ENCODE assay signal across 17 cellular contexts in genomic region chr2:166293984-166294383, GRCh38.
"Had no signal": no experiment of that assay in that cellular context is flagged by ENCODE, and none has a peak within 500 bp of the region (broad histone marks: within the 10 kb centered on the region; RNA-seq: fewer than 3 reads in every experiment).

No MANE protein-coding gene starts in this region.

- H3K4me1 ChIP-seq: ascending aorta, esophagus squamous epithelium, gastroesophageal sphincter, heart right ventricle, lower lobe of right lung, prostate gland had no signal

- ATAC-seq: activated naive CD8-positive, alpha-beta T cell treated with anti-CD3 and anti-CD28 coated beads, Interleukin-2, amount 50 U/mL, for 24 hours; activated T-helper 17 cell treated with anti-CD3 and anti-CD28 coated beads, Interleukin-2, amount 50 U/mL, for 72 hours; gastroesophageal sphincter; heart right ventricle; left colon; lower lobe of right lung; right cardiac atrium had no signal

- H3K27ac ChIP-seq: ascending aorta, cardiac muscle cell, esophagus squamous epithelium, gastroesophageal sphincter, heart right ventricle, lower lobe of right lung, prostate gland, thoracic aorta, VCaP had no signal

- H3K27me3 ChIP-seq: ascending aorta, cardiac muscle cell, esophagus squamous epithelium, gastroesophageal sphincter, heart right ventricle had no signal

- H3K4me3 ChIP-seq: ascending aorta, cardiac muscle cell, esophagus squamous epithelium, gastroesophageal sphincter, heart right ventricle, lower lobe of right lung, prostate gland, thoracic aorta had no signal

- H3K36me3 ChIP-seq: ascending aorta, cardiac muscle cell, esophagus squamous epithelium, gastroesophageal sphincter, heart right ventricle, lower lobe of right lung, prostate gland, thoracic aorta had no signal

- H3K9me3 ChIP-seq: ascending aorta, esophagus squamous epithelium, gastroesophageal sphincter, heart right ventricle, lower lobe of right lung, prostate gland, thoracic aorta had no signal

- DNase-seq: activated CD4-positive, alpha-beta T cell treated with anti-CD3 and anti-CD28 coated beads, Interleukin-2, amount 50 U/mL, for 48 hours; activated naive CD4-positive, alpha-beta T cell treated with anti-CD3 and anti-CD28 coated beads for 36 hours; activated naive CD8-positive, alpha-beta T cell treated with anti-CD3 and anti-CD28 coated beads, Interleukin-2, amount 50 U/mL, for 24 hours; esophagus squamous epithelium; heart right ventricle; left colon; lower lobe of right lung; nephron progenitor cell; occipital lobe; right cardiac atrium had no signal
